ENCODE assay signal across 23 cellular contexts in the genomic region with DNA sequence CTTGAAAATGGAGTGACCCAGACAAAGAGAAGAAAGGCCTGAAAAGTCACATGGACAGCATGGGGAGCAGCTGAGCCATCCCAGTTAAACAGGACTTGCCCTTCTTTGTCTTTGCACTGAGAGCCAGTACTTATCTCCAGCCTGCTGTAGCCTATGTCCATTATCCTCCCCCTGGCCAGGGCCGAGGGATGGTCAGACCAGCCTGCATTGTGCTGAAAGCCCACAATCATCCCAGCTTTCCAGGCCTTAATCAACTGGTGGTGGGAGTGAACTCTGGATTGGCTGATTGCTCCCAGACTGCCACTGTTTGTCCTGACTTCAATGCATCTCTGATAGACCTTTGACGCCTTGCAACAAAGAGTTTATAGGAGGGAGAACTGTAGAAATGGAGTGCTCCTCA.
"Had no signal": no experiment of that assay in that cellular context is flagged by ENCODE, and none has a peak within 500 bp of the region (broad histone marks: within the 10 kb centered on the region; RNA-seq: fewer than 3 reads in every experiment).

No MANE protein-coding gene starts in this region.

- H3K4me2 ChIP-seq: hepatocyte had no signal

- DNase-seq: colonic mucosa; cortex of kidney; effector CD8-positive, alpha-beta T cell; effector memory CD8-positive, alpha-beta T cell; esophagus squamous epithelium; foreskin fibroblast; foreskin melanocyte; gastrocnemius medialis; glutamatergic neuron; head of caudate nucleus; hypothalamus; immature natural killer cell; islet precursor cell; left cardiac atrium; left lung; left ventricle myocardium superior; lower lobe of right lung; mesenchymal stem cell; midbrain; naive thymus-derived CD4-positive, alpha-beta T cell had no signal

- H3K4me3 ChIP-seq: colonic mucosa, esophagus squamous epithelium, gastrocnemius medialis, hepatocyte, left lung, lower lobe of right lung had no signal

- H3K27ac Mint-ChIP-seq: dendritic cell treated with granulocyte-macrophage colony-stimulating factor and Interleukin-4, amounts not matched to agents 40 ng/mL and 50 ng/mL, for 4 days; effector memory CD8-positive, alpha-beta T cell; immature natural killer cell; naive thymus-derived CD4-positive, alpha-beta T cell had no signal

- H3K4me1 ChIP-seq: colonic mucosa, esophagus squamous epithelium, gastrocnemius medialis, left lung, lower lobe of right lung had no signal

- H3K4me1 Mint-ChIP-seq: immature natural killer cell; naive thymus-derived CD4-positive, alpha-beta T cell had no signal

- H3K4me3 Mint-ChIP-seq: dendritic cell treated with granulocyte-macrophage colony-stimulating factor and Interleukin-4, amounts not matched to agents 40 ng/mL and 50 ng/mL, for 4 days; effector memory CD8-positive, alpha-beta T cell; immature natural killer cell; naive thymus-derived CD4-positive, alpha-beta T cell had no signal

- H3K79me2 ChIP-seq: hepatocyte had no signal

- H3K27me3 Mint-ChIP-seq: dendritic cell treated with granulocyte-macrophage colony-stimulating factor and Interleukin-4, amounts not matched to agents 40 ng/mL and 50 ng/mL, for 4 days; effector memory CD8-positive, alpha-beta T cell; naive thymus-derived CD4-positive, alpha-beta T cell had no signal

- H3K9me3 ChIP-seq: colonic mucosa, esophagus squamous epithelium, gastrocnemius medialis, left lung, lower lobe of right lung had no signal

- ATAC-seq: effector memory CD8-positive, alpha-beta T cell; gastrocnemius medialis; left cardiac atrium; left lung; left ventricle myocardium superior; lower lobe of right lung; naive thymus-derived CD4-positive, alpha-beta T cell had no signal

- FAIRE-seq: endothelial cell of umbilical vein had no signal

- H3K36me3 Mint-ChIP-seq: immature natural killer cell had no signal

- H3K27me3 ChIP-seq: colonic mucosa, esophagus squamous epithelium, gastrocnemius medialis, hepatocyte, left lung had no signal

- H3K36me3 ChIP-seq: colonic mucosa, esophagus squamous epithelium, gastrocnemius medialis, left lung, lower lobe of right lung had no signal

- H3K27ac ChIP-seq: colonic mucosa, esophagus squamous epithelium, gastrocnemius medialis, hepatocyte, left lung, lower lobe of right lung had no signal
